In the genomic region with DNA sequence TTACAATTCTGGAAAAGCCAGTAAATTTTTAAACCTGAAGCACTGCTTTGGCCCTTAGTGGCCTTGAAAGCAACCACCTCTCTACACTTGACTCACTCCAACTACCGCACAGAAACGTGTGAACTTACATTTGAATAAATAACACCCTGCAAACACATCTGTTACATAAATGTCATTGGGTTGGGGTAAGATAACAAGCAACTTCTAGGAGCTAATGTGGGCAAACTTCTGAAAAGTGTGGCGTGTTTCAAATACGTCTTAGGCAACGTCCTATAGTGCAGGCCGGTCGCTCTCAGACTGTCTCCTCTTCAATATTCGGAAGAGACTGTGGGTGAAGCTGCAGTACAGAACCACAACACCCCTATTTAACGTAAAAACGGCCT, we compare ENCODE assay signal across 8 cellular contexts. TPM values are rescaled to one million over a fixed set of nuclear protein-coding genes. Genes with fewer than 3 reads are reported as not detected.
A peak's percentile ranks its signal among the peaks of the same experiment; 100 is the strongest.
DNase-seq lines count a peak whose midpoint lies in the region; ATAC-seq and TF ChIP-seq lines count a peak whose summit lies in the region.

No MANE protein-coding gene starts in this region.

- TF ChIP-seq CTCF in CD8-positive, alpha-beta T cell (IDR thresholded peaks at IDR 0.05) = no peak
- no peak for TF ChIP-seq CTCF in heart right ventricle (IDR thresholded peaks at IDR 0.05)

- CTCF ChIA-PET in CD8-positive, alpha-beta T cell (lab: Charles Lee) = no interaction called here
- CTCF ChIA-PET in activated CD4-positive, alpha-beta memory T cell treated with anti-CD3 and anti-CD28 coated beads, Interleukin-2, amount 10 ng/mL, durations not matched to agents 7 days and 5 days (lab: Charles Lee) = no interaction called here

- H3K4me1 ChIP-seq in CD8-positive, alpha-beta T cell (ENCODE audit: insufficient read depth, low read length) = peaks cover 17% of the 10 kb centered on the region
- H3K4me1 ChIP-seq in heart right ventricle = peaks cover 2 to 32% (median 22%) of the 10 kb centered on the region in 9 donors

- H3K27me3 ChIP-seq in CD8-positive, alpha-beta T cell (ENCODE audit: insufficient read depth, low read length) = no peaks in the 10 kb centered on the region
- no peaks in the 10 kb centered on the region for H3K27me3 ChIP-seq in heart right ventricle

- peak overlapping the region; percentile 95 for H3K27ac Mint-ChIP-seq in CD8-positive, alpha-beta T cell
- H3K27ac Mint-ChIP-seq in activated CD4-positive, alpha-beta memory T cell treated with anti-CD3 and anti-CD28 coated beads, Interleukin-2, amount 10 ng/mL, durations not matched to agents 7 days and 5 days = peak overlapping the region; percentile 90

- peaks cover 4% of the 10 kb centered on the region for H3K36me3 ChIP-seq in CD8-positive, alpha-beta T cell (ENCODE audit: insufficient read depth, low read length)
- peaks cover 0 to 19% (median 9%) of the 10 kb centered on the region in 9 donors for H3K36me3 ChIP-seq in heart right ventricle

- H3K9me3 Mint-ChIP-seq in CD8-positive, alpha-beta T cell = peaks cover 2% of the 10 kb centered on the region
- no peaks in the 10 kb centered on the region for H3K9me3 Mint-ChIP-seq in activated CD4-positive, alpha-beta memory T cell treated with anti-CD3 and anti-CD28 coated beads, Interleukin-2, amount 10 ng/mL, durations not matched to agents 7 days and 5 days

- ATAC-seq in CD8-positive, alpha-beta T cell = peak; percentile 64
- ATAC-seq in GM19324 (IDR thresholded peaks at IDR 0.05; ENCODE audit: low FRiP score, unreplicated experiment) = peak; percentile 37
- ATAC-seq in HG03342 (IDR thresholded peaks at IDR 0.05; ENCODE audit: unreplicated experiment) = peak; percentile 31
- peak; percentile 39 to 81 (median 70) for ATAC-seq in heart right ventricle

- peaks cover 24% of the 10 kb centered on the region for H3K36me3 Mint-ChIP-seq in CD8-positive, alpha-beta T cell
- peaks cover 23% of the 10 kb centered on the region for H3K36me3 Mint-ChIP-seq in activated CD4-positive, alpha-beta memory T cell treated with anti-CD3 and anti-CD28 coated beads, Interleukin-2, amount 10 ng/mL, durations not matched to agents 7 days and 5 days (ENCODE audit: low read depth)

- peaks cover 53% of the 10 kb centered on the region for H3K4me1 Mint-ChIP-seq in CD8-positive, alpha-beta T cell (ENCODE audit: low read depth)
- H3K4me1 Mint-ChIP-seq in activated CD4-positive, alpha-beta memory T cell treated with anti-CD3 and anti-CD28 coated beads, Interleukin-2, amount 10 ng/mL, durations not matched to agents 7 days and 5 days = peaks cover 34% of the 10 kb centered on the region

- H3K27me3 Mint-ChIP-seq in CD8-positive, alpha-beta T cell (ENCODE audit: low read depth) = peaks cover 14% of the 10 kb centered on the region
- peaks cover 11% of the 10 kb centered on the region for H3K27me3 Mint-ChIP-seq in activated CD4-positive, alpha-beta memory T cell treated with anti-CD3 and anti-CD28 coated beads, Interleukin-2, amount 10 ng/mL, durations not matched to agents 7 days and 5 days

- WGBS in heart right ventricle, 2 donors = 0% methylated on average over 10 of the region's 10 CpGs

- POLR2A ChIA-PET in CD8-positive, alpha-beta T cell (lab: Charles Lee) = interaction anchor here (1.4 kb wide), 1 partner anchor 24 kb away, joined by 3 read pairs; no protein-coding TSS in a partner anchor
- POLR2A ChIA-PET in activated CD4-positive, alpha-beta memory T cell treated with anti-CD3 and anti-CD28 coated beads, Interleukin-2, amount 10 ng/mL, durations not matched to agents 7 days and 5 days (lab: Charles Lee) = no interaction called here

- H3K4me3 ChIP-seq in CD8-positive, alpha-beta T cell (ENCODE audit: low read depth, low read length) = peak overlapping the region; percentile 85
- peak overlapping the region; percentile 29 to 92 (median 76) for H3K4me3 ChIP-seq in heart right ventricle

- intact Hi-C loops in CD8-positive, alpha-beta T cell (cut with DNase I, micrococcal nuclease) = loop anchor here (5.0 to 10.0 kb wide), 7 partner anchors 797 to 1905 kb away; partner anchors contain the start of genes DNAJC2 (in 2 of the 2), PMPCB (in 2 of the 2), ARMC10 (in 1 of the 2) and FBXL13 (in 1 of the 2)
- intact Hi-C loops in heart right ventricle (cut with DNase I) = no loop called here

- H3K4me3 Mint-ChIP-seq in CD8-positive, alpha-beta T cell = peak overlapping the region; percentile 92
- peak overlapping the region; percentile 95 for H3K4me3 Mint-ChIP-seq in activated CD4-positive, alpha-beta memory T cell treated with anti-CD3 and anti-CD28 coated beads, Interleukin-2, amount 10 ng/mL, durations not matched to agents 7 days and 5 days

- H3K9me3 ChIP-seq in CD8-positive, alpha-beta T cell (ENCODE audit: low read length) = no peaks in the 10 kb centered on the region
- H3K9me3 ChIP-seq in heart right ventricle = no peaks in the 10 kb centered on the region

- peak overlapping the region; percentile 75 for H3K27ac ChIP-seq in CD8-positive, alpha-beta T cell (ENCODE audit: low read depth, low read length)
- peak overlapping the region in 9 of 10 donors; percentile 19 to 90 (median 85) for H3K27ac ChIP-seq in heart right ventricle

- DNase-seq in CD8-positive, alpha-beta T cell = peak in 2 of 7 experiments; percentile 18 to 44
- peak; percentile 17 for DNase-seq in activated CD4-positive, alpha-beta memory T cell treated with anti-CD3 and anti-CD28 coated beads, Interleukin-2, amount 10 ng/mL, durations not matched to agents 7 days and 5 days
- DNase-seq in heart right ventricle (no peak), putamen (ENCODE audit: low spot score) (peak; percentile 14), NCI-H446 treated with DMSO at 0.1 percent for 48 hours (lab: John Stamatoyannopoulos, UW) (no peak), COR-L47 (lab: John Stamatoyannopoulos, UW) (no peak)

RNA-seq across cellular contexts. Expression of gene ORC5, which starts 0.5 kb away (rescaled TPM):
- total RNA-seq in CD8-positive, alpha-beta T cell = 10 to 100 TPM in 1 of 2 experiments, 1 to 10 TPM in 1; 9.7 to 11.3 TPM
- 10 to 100 TPM; 20.0 to 21.2 TPM for total RNA-seq in activated CD4-positive, alpha-beta memory T cell treated with anti-CD3 and anti-CD28 coated beads, Interleukin-2, amount 10 ng/mL, durations not matched to agents 7 days and 5 days
- total RNA-seq in heart right ventricle = 10 to 100 TPM in 1 of 10 donors, 1 to 10 TPM in 9; 5.6 to 12.0 (median 7.2) TPM
- 1 to 10 TPM; 3.2 to 6.5 TPM for polyA plus RNA-seq in heart right ventricle

Comparison
In these comparisons a context has a peak if more than half of its experiments do, and no peak if none do; other contexts are left out.
1. DNase-seq: peak in activated CD4-positive, alpha-beta memory T cell treated with anti-CD3 and anti-CD28 coated beads, Interleukin-2, amount 10 ng/mL, durations not matched to agents 7 days and 5 days (single experiment) and putamen (single experiment); none in heart right ventricle (0 of 2), NCI-H446 treated with DMSO at 0.1 percent for 48 hours (single experiment) and COR-L47 (single experiment).
2. intact Hi-C loops: an anchor here in CD8-positive, alpha-beta T cell (5.0 to 10.0 kb wide); none called in heart right ventricle.
3. Peak in every context shown above with its lines, with median percentiles within 50 percentile points of each other: ATAC-seq.